In genomic region chr20:43564993-43565757, GRCh38 we compare ENCODE assay signal across 24 cellular contexts. TPM values are rescaled to one million over a fixed set of nuclear protein-coding genes. Genes with fewer than 3 reads are reported as not detected.
DNase-seq lines count a peak whose midpoint lies in the region; ATAC-seq, FAIRE-seq and TF ChIP-seq lines count a peak whose summit lies in the region.
"Had no signal": no experiment of that assay in that cellular context is flagged by ENCODE, and none has a peak within 500 bp of the region (broad histone marks: within the 10 kb centered on the region; RNA-seq: fewer than 3 reads in every experiment).

No MANE protein-coding gene starts in this region.

- no peaks in the 10 kb centered on the region for H3K9me3 Mint-ChIP-seq in stimulated activated naive CD8-positive, alpha-beta T cell treated with anti-CD3 and anti-CD28 coated beads, Interleukin-15, amount 100 ng/mL, for 72 hours
- H3K9me3 Mint-ChIP-seq: activated naive CD4-positive, alpha-beta T cell treated with anti-CD3 and anti-CD28 coated beads, Interleukin-2, amount 50 U/mL, for 72 hours; activated T-helper 1 cell treated with anti-CD3 and anti-CD28 coated beads, Interleukin-12 subunit alpha, Interleukin-12 subunit beta, Interleukin-2, Interleukin-4 antibody, amounts not matched to agents 30 ng/mL and 10 ng/mL and 1 ng/mL, durations not matched to agents 14 hours and 24 hours and 36 hours; dendritic cell treated with granulocyte-macrophage colony-stimulating factor and Interleukin-4, amounts not matched to agents 40 ng/mL and 50 ng/mL, for 4 days; IgD-negative memory B cell; neural crest cell had no signal

- CTCF ChIA-PET in HepG2 (lab: Yijun Ruan, JAX; ENCODE audit: low intra/inter-chr PET ratio, low total read pairs) = no interaction called here

- TF ChIP-seq EP300 in HepG2 (IDR thresholded peaks at IDR 0.05; ENCODE audit: low read depth in 2 of 2, low read length in 2 of 2) (no peak), HepG2 (CRISPR knock-in tag; IDR thresholded peaks at IDR 0.05; ENCODE audit: borderline replicate concordance) (no peak)

- POLR2A ChIA-PET in HepG2 (lab: Yijun Ruan, JAX) = interaction anchor here (0.8 to 1.7 kb wide), 3 partner anchors 8 to 26 kb away, joined by 3 to 4 read pairs (median 4); partner anchors contain the start of gene IFT52

- H3K79me2 ChIP-seq in HepG2 (ENCODE audit: insufficient read depth, low read length) = no peaks in the 10 kb centered on the region

- no peak for TF ChIP-seq RAD21 in HepG2 (CRISPR knock-in tag; IDR thresholded peaks at IDR 0.05)

- H4K20me1 ChIP-seq in HepG2 (ENCODE audit: insufficient read depth, low read length) = no peaks in the 10 kb centered on the region
- H4K20me1 ChIP-seq: BLaER1 had no signal

- H3K36me3 ChIP-seq in HepG2 (replicated peaks in 1 of 2; ENCODE audit: control insufficient read depth in 1 of 2, insufficient read depth in 2 of 2, low read length in 2 of 2) (peaks cover 0 to 6% of the 10 kb centered on the region in 2 experiments; a peak in 4 of 5 replicates), right lobe of liver (peaks cover 0 to 55% (median 25%) of the 10 kb centered on the region in 4 donors), breast epithelium (no peaks in the 10 kb centered on the region)
- H3K36me3 ChIP-seq: BLaER1, uterus had no signal

- no peak overlapping the region for H3K4me2 ChIP-seq in HepG2 (ENCODE audit: low read depth, low read length)
- H3K4me2 ChIP-seq: A549, BLaER1 had no signal

- in situ Hi-C loops in HepG2 (cut with HindIII; ENCODE audit: extremely low pct_ligation_motif_present, low pct_unique_long_range_greater_than_20kb) = no loop called here

- FAIRE-seq in HepG2 (lab: Jason Lieb, UNC) = no peak
- FAIRE-seq in frontal cortex (lab: Jason Lieb, UNC) = no peak
- FAIRE-seq: A549, TTC549 had no signal

- no TSS peak for BruUV-seq in HepG2 (replicated peaks; lab: Mats Ljungman, UMichigan)

- H3K9me3 ChIP-seq in HepG2 (ENCODE audit: low read length) = no peaks in the 10 kb centered on the region
- H3K9me3 ChIP-seq in right lobe of liver = no peaks in the 10 kb centered on the region
- H3K9me3 ChIP-seq in breast epithelium = no peaks in the 10 kb centered on the region
- H3K9me3 ChIP-seq: A549, BLaER1, body of pancreas, mucosa of descending colon, uterus had no signal

- H3K4me1 Mint-ChIP-seq in stimulated activated naive CD8-positive, alpha-beta T cell treated with anti-CD3 and anti-CD28 coated beads, Interleukin-15, amount 100 ng/mL, for 72 hours = no peaks in the 10 kb centered on the region
- H3K4me1 Mint-ChIP-seq: neural crest cell had no signal

- WGBS in HepG2 (ENCODE audit: low lambda C conversion rate) = 90% methylated on average over 16 of the region's 18 CpGs
- WGBS in right lobe of liver (ENCODE audit: insufficient coverage, low coverage, low lambda C conversion rate, missing lambda C conversion rate) = 100% methylated on average over 2 of the region's 18 CpGs

- H3K4me3 ChIP-seq in HepG2 (replicated peaks in 1 of 3; ENCODE audit: insufficient read depth in 1 of 3, low read depth in 2 of 3, low read length in 3 of 3) = no peak overlapping the region
- no peak overlapping the region for H3K4me3 ChIP-seq in right lobe of liver
- no peak overlapping the region for H3K4me3 ChIP-seq in breast epithelium
- H3K4me3 ChIP-seq: A549, BLaER1, body of pancreas, mucosa of descending colon, uterus had no signal

- H2AFZ ChIP-seq in HepG2 (ENCODE audit: low read length) = no peak overlapping the region

- intact Hi-C loops in HepG2 (cut with micrococcal nuclease; ENCODE audit: unreplicated experiment) (no loop called here), right lobe of liver (cut with DNase I) (no loop called here), breast epithelium (cut with DNase I; ENCODE audit: low total_unique reads) (no loop called here)

- H3K27me3 ChIP-seq in HepG2 (ENCODE audit: control insufficient read depth in 1 of 2, insufficient read depth in 2 of 2, low read length in 2 of 2) (no peaks in the 10 kb centered on the region), right lobe of liver (no peaks in the 10 kb centered on the region), breast epithelium (no peaks in the 10 kb centered on the region)
- H3K27me3 ChIP-seq: BLaER1, body of pancreas, uterus had no signal

- H3K4me3 Mint-ChIP-seq in stimulated activated naive CD8-positive, alpha-beta T cell treated with anti-CD3 and anti-CD28 coated beads, Interleukin-15, amount 100 ng/mL, for 72 hours = no peak overlapping the region
- H3K4me3 Mint-ChIP-seq: activated T-helper 1 cell treated with anti-CD3 and anti-CD28 coated beads, Interleukin-12 subunit alpha, Interleukin-12 subunit beta, Interleukin-2, Interleukin-4 antibody, amounts not matched to agents 30 ng/mL and 10 ng/mL and 1 ng/mL, durations not matched to agents 14 hours and 24 hours and 36 hours; dendritic cell treated with granulocyte-macrophage colony-stimulating factor and Interleukin-4, amounts not matched to agents 40 ng/mL and 50 ng/mL, for 4 days; IgD-negative memory B cell; neural crest cell had no signal

- H3K27ac Mint-ChIP-seq in stimulated activated naive CD8-positive, alpha-beta T cell treated with anti-CD3 and anti-CD28 coated beads, Interleukin-15, amount 100 ng/mL, for 72 hours = no peak overlapping the region
- H3K27ac Mint-ChIP-seq: activated naive CD4-positive, alpha-beta T cell treated with anti-CD3 and anti-CD28 coated beads, Interleukin-2, amount 50 U/mL, for 72 hours; activated T-helper 1 cell treated with anti-CD3 and anti-CD28 coated beads, Interleukin-12 subunit alpha, Interleukin-12 subunit beta, Interleukin-2, Interleukin-4 antibody, amounts not matched to agents 30 ng/mL and 10 ng/mL and 1 ng/mL, durations not matched to agents 14 hours and 24 hours and 36 hours; dendritic cell treated with granulocyte-macrophage colony-stimulating factor and Interleukin-4, amounts not matched to agents 40 ng/mL and 50 ng/mL, for 4 days; IgD-negative memory B cell had no signal

- TF ChIP-seq POLR2A in HepG2 (IDR thresholded peaks at IDR 0.05; ENCODE audit: insufficient read depth in 1 of 2, low read depth in 2 of 2, low read length in 2 of 2) (no peak), right lobe of liver (IDR thresholded peaks at IDR 0.05) (no peak), breast epithelium (IDR thresholded peaks at IDR 0.05) (no peak)

- ATAC-seq in HepG2 (peak; percentile 13; the same call in 2 of the 3 replicates), right lobe of liver (no peak), GM19328 (IDR thresholded peaks at IDR 0.05; ENCODE audit: unreplicated experiment) (no peak)
- no peak for ATAC-seq in stimulated activated naive CD8-positive, alpha-beta T cell treated with anti-CD3 and anti-CD28 coated beads, Interleukin-15, amount 100 ng/mL, for 72 hours
- ATAC-seq: A549; activated naive CD4-positive, alpha-beta T cell treated with anti-CD3 and anti-CD28 coated beads, Interleukin-2, amount 50 U/mL, for 72 hours; body of pancreas; mucosa of descending colon had no signal

- TF ChIP-seq CTCF in HepG2 (CRISPR knock-in tag; IDR thresholded peaks at IDR 0.05) (no peak), right lobe of liver (IDR thresholded peaks at IDR 0.05) (no peak), breast epithelium (IDR thresholded peaks at IDR 0.05) (no peak)

- no peak overlapping the region for H3K9ac ChIP-seq in HepG2 (ENCODE audit: insufficient read depth, low read depth, low read length)
- H3K9ac ChIP-seq: BLaER1 had no signal

- H3K27ac ChIP-seq in HepG2 (ENCODE audit: extremely low read length, insufficient read depth, low read length) (no peak overlapping the region), right lobe of liver (no peak overlapping the region), breast epithelium (no peak overlapping the region)
- H3K27ac ChIP-seq: BLaER1, body of pancreas, uterus had no signal

- H3K27me3 Mint-ChIP-seq in stimulated activated naive CD8-positive, alpha-beta T cell treated with anti-CD3 and anti-CD28 coated beads, Interleukin-15, amount 100 ng/mL, for 72 hours = no peaks in the 10 kb centered on the region
- H3K27me3 Mint-ChIP-seq: dendritic cell treated with granulocyte-macrophage colony-stimulating factor and Interleukin-4, amounts not matched to agents 40 ng/mL and 50 ng/mL, for 4 days; IgD-negative memory B cell had no signal

- peaks cover 9% of the 10 kb centered on the region for H3K4me1 ChIP-seq in HepG2 (ENCODE audit: insufficient read depth, low read length)
- H3K4me1 ChIP-seq in right lobe of liver = peaks cover 0 to 13% (median 0%) of the 10 kb centered on the region in 4 donors
- no peaks in the 10 kb centered on the region for H3K4me1 ChIP-seq in breast epithelium
- H3K4me1 ChIP-seq: A549, BLaER1, uterus had no signal

- no peak for DNase-seq in HepG2 (ENCODE audit: low spot score)
- no peak for DNase-seq in right lobe of liver
- peak; percentile 44 to 51 for DNase-seq in frontal cortex (ENCODE audit: low spot score in 2 of 2)
- peak in 53 of 56 donors; percentile 10 to 86 (median 64) for DNase-seq in nucleus accumbens (lab: John Stamatoyannopoulos, UW)
- DNase-seq in stimulated activated naive CD8-positive, alpha-beta T cell treated with anti-CD3 and anti-CD28 coated beads, Interleukin-15, amount 100 ng/mL, for 72 hours = no peak
- DNase-seq in breast epithelium (ENCODE audit: low spot score in 2 of 2) = no peak
- DNase-seq in NCI-H510A (lab: John Stamatoyannopoulos, UW) = no peak
- DNase-seq: activated CD4-positive, alpha-beta T cell treated with anti-CD3 and anti-CD28 coated beads for 48 hours; body of pancreas; EL; mucosa of descending colon; NCI-H2171; NCI-H526; stimulated activated CD4-positive, alpha-beta T cell treated with anti-CD3 and anti-CD28 coated beads, Interleukin-4, amount 100 ng/mL, for 4 hours; uterus had no signal

RNA-seq across cellular contexts. Expression of gene SGK2, which starts 6.3 kb away (rescaled TPM):
- total RNA-seq in HepG2 (2016; rRNA removed; fragmentation: Illumina TruSeq; extraction: Trizol) (29.4 and 34.3 TPM in 2 replicates), right lobe of liver (10 to 100 TPM; 47.3 to 80.2 (median 66.9) TPM), frontal cortex (0.41 TPM), breast epithelium (1 to 10 TPM; 4.1 to 8.2 (median 6.4) TPM)
- total RNA-seq in HepG2 (2016; cell fraction: cytosol; rRNA removed; fragmentation: Illumina TruSeq; extraction: Trizol; ENCODE audit: low read depth) = 8.6 and 11.8 TPM in 2 replicates
- total RNA-seq in HepG2 (2016; cell fraction: insoluble cytoplasmic fraction; rRNA removed; fragmentation: Illumina TruSeq; extraction: Trizol) = 29.7 and 31.2 TPM in 2 replicates
- 25.9 and 26.5 TPM in 2 replicates for total RNA-seq in HepG2 (2016; cell fraction: membrane; rRNA removed; fragmentation: Illumina TruSeq; extraction: Trizol)
- total RNA-seq in HepG2 (2016; cell fraction: nucleus; rRNA removed; fragmentation: Illumina TruSeq; extraction: Trizol) = 19.8 and 26.8 TPM in 2 replicates
- 6.2 and 12.6 TPM in 2 replicates for polyA plus RNA-seq in HepG2 (2011; rRNA removed)
- 3.9 and 5.3 TPM in 2 replicates for polyA plus RNA-seq in HepG2 (2011; cell fraction: cytosol; rRNA removed)
- polyA plus RNA-seq in HepG2 (2011; cell fraction: nucleus; rRNA removed) = 24.1 and 26.7 TPM in 2 replicates
- polyA plus RNA-seq in HepG2 (2012) = 6.9 and 8.9 TPM in 2 replicates
- 5.2 and 5.4 TPM in 2 replicates for polyA plus RNA-seq in HepG2 (2016; cell fraction: cytosol; fragmentation: Illumina TruSeq; extraction: Trizol; ENCODE audit: low read depth)
- polyA plus RNA-seq in HepG2 (2016; cell fraction: insoluble cytoplasmic fraction; fragmentation: Illumina TruSeq; extraction: Trizol; ENCODE audit: low read depth) = 21.3 and 23.7 TPM in 2 replicates
- 14.3 and 14.5 TPM in 2 replicates for polyA plus RNA-seq in HepG2 (2016; cell fraction: membrane; fragmentation: Illumina TruSeq; extraction: Trizol; ENCODE audit: low read depth)
- 36.0 and 42.8 TPM in 2 replicates for polyA plus RNA-seq in HepG2 (2016; cell fraction: nucleus; fragmentation: Illumina TruSeq; extraction: Trizol; ENCODE audit: insufficient read depth, low read depth)
- polyA minus RNA-seq in HepG2 (2011; rRNA and poly(A)+ RNA removed; ENCODE audit: low replicate concordance) = 1.3 and 17.3 TPM in 2 replicates
- polyA minus RNA-seq in HepG2 (2011; cell fraction: cytosol; rRNA and poly(A)+ RNA removed) = 4.6 and 10.9 TPM in 2 replicates
- 16.4 and 18.5 TPM in 2 replicates for polyA minus RNA-seq in HepG2 (2011; cell fraction: nucleus; rRNA and poly(A)+ RNA removed)
- total RNA-seq: activated T-helper 1 cell treated with anti-CD3 and anti-CD28 coated beads, Interleukin-12 subunit alpha, Interleukin-12 subunit beta, Interleukin-2, Interleukin-4 antibody, amounts not matched to agents 30 ng/mL and 10 ng/mL and 1 ng/mL, durations not matched to agents 14 hours and 24 hours and 36 hours had no signal
- polyA plus RNA-seq: IgD-negative memory B cell had no signal

RNA-seq across cellular contexts. Expression of gene IFT52, which starts 25.6 kb away (rescaled TPM):
- total RNA-seq in HepG2 (2016; rRNA removed; fragmentation: Illumina TruSeq; extraction: Trizol) (64.0 and 80.6 TPM in 2 replicates), right lobe of liver (1 to 10 TPM; 3.4 to 6.0 (median 4.1) TPM), frontal cortex (86.0 TPM), breast epithelium (10 to 100 TPM; 20.6 to 34.2 (median 25.3) TPM)
- total RNA-seq in HepG2 (2016; cell fraction: cytosol; rRNA removed; fragmentation: Illumina TruSeq; extraction: Trizol; ENCODE audit: low read depth) = 77.1 and 79.7 TPM in 2 replicates
- total RNA-seq in HepG2 (2016; cell fraction: insoluble cytoplasmic fraction; rRNA removed; fragmentation: Illumina TruSeq; extraction: Trizol) = 66.3 and 80.0 TPM in 2 replicates
- 101 and 102 TPM in 2 replicates for total RNA-seq in HepG2 (2016; cell fraction: membrane; rRNA removed; fragmentation: Illumina TruSeq; extraction: Trizol)
- total RNA-seq in HepG2 (2016; cell fraction: nucleus; rRNA removed; fragmentation: Illumina TruSeq; extraction: Trizol) = 36.2 and 38.4 TPM in 2 replicates
- 36.9 and 48.0 TPM in 2 replicates for polyA plus RNA-seq in HepG2 (2011; rRNA removed)
- polyA plus RNA-seq in HepG2 (2011; cell fraction: cytosol; rRNA removed) = 35.4 and 36.4 TPM in 2 replicates
- polyA plus RNA-seq in HepG2 (2011; cell fraction: nucleus; rRNA removed) = 22.2 and 22.4 TPM in 2 replicates
- polyA plus RNA-seq in HepG2 (2012) = 31.1 and 41.7 TPM in 2 replicates
- polyA plus RNA-seq in HepG2 (2016; cell fraction: cytosol; fragmentation: Illumina TruSeq; extraction: Trizol; ENCODE audit: low read depth) = 83.2 and 85.7 TPM in 2 replicates
- polyA plus RNA-seq in HepG2 (2016; cell fraction: insoluble cytoplasmic fraction; fragmentation: Illumina TruSeq; extraction: Trizol; ENCODE audit: low read depth) = 91.0 and 94.9 TPM in 2 replicates
- polyA plus RNA-seq in HepG2 (2016; cell fraction: membrane; fragmentation: Illumina TruSeq; extraction: Trizol; ENCODE audit: low read depth) = 85.8 and 88.2 TPM in 2 replicates
- 41.4 and 43.4 TPM in 2 replicates for polyA plus RNA-seq in HepG2 (2016; cell fraction: nucleus; fragmentation: Illumina TruSeq; extraction: Trizol; ENCODE audit: insufficient read depth, low read depth)
- 53.4 and 59.7 TPM in 2 replicates for polyA minus RNA-seq in HepG2 (2011; rRNA and poly(A)+ RNA removed; ENCODE audit: low replicate concordance)
- polyA minus RNA-seq in HepG2 (2011; cell fraction: cytosol; rRNA and poly(A)+ RNA removed) = 15.6 and 20.1 TPM in 2 replicates
- polyA minus RNA-seq in HepG2 (2011; cell fraction: nucleus; rRNA and poly(A)+ RNA removed) = 21.4 and 26.9 TPM in 2 replicates

RNA-seq across cellular contexts. Expression of gene L3MBTL1, which starts 57.7 kb away (rescaled TPM):
- total RNA-seq in HepG2 (2016; rRNA removed; fragmentation: Illumina TruSeq; extraction: Trizol) = 2.4 and 9.0 TPM in 2 replicates
- 2.7 and 2.9 TPM in 2 replicates for total RNA-seq in HepG2 (2016; cell fraction: cytosol; rRNA removed; fragmentation: Illumina TruSeq; extraction: Trizol; ENCODE audit: low read depth)
- total RNA-seq in HepG2 (2016; cell fraction: insoluble cytoplasmic fraction; rRNA removed; fragmentation: Illumina TruSeq; extraction: Trizol) = 1.7 and 8.3 TPM in 2 replicates
- 1.8 and 3.0 TPM in 2 replicates for total RNA-seq in HepG2 (2016; cell fraction: membrane; rRNA removed; fragmentation: Illumina TruSeq; extraction: Trizol)
- 19.0 and 22.4 TPM in 2 replicates for total RNA-seq in HepG2 (2016; cell fraction: nucleus; rRNA removed; fragmentation: Illumina TruSeq; extraction: Trizol)
- polyA plus RNA-seq in HepG2 (2011; rRNA removed) = 17.8 and 23.8 TPM in 2 replicates
- 2.3 and 3.0 TPM in 2 replicates for polyA plus RNA-seq in HepG2 (2011; cell fraction: cytosol; rRNA removed)
- polyA plus RNA-seq in HepG2 (2011; cell fraction: nucleus; rRNA removed) = 165 and 173 TPM in 2 replicates
- 11.7 and 15.2 TPM in 2 replicates for polyA plus RNA-seq in HepG2 (2012)
- polyA plus RNA-seq in HepG2 (2016; cell fraction: cytosol; fragmentation: Illumina TruSeq; extraction: Trizol; ENCODE audit: low read depth) = 0.17 and 0.46 TPM in 2 replicates
- 1.1 and 1.9 TPM in 2 replicates for polyA plus RNA-seq in HepG2 (2016; cell fraction: insoluble cytoplasmic fraction; fragmentation: Illumina TruSeq; extraction: Trizol; ENCODE audit: low read depth)
- 0.76 and 0.97 TPM in 2 replicates for polyA plus RNA-seq in HepG2 (2016; cell fraction: membrane; fragmentation: Illumina TruSeq; extraction: Trizol; ENCODE audit: low read depth)
- polyA plus RNA-seq in HepG2 (2016; cell fraction: nucleus; fragmentation: Illumina TruSeq; extraction: Trizol; ENCODE audit: insufficient read depth, low read depth) = 27.6 and 31.6 TPM in 2 replicates
- 21.5 and 30.3 TPM in 2 replicates for polyA minus RNA-seq in HepG2 (2011; rRNA and poly(A)+ RNA removed; ENCODE audit: low replicate concordance)
- 2.5 TPM in 2 replicates for polyA minus RNA-seq in HepG2 (2011; cell fraction: cytosol; rRNA and poly(A)+ RNA removed)
- 70.9 and 90.3 TPM in 2 replicates for polyA minus RNA-seq in HepG2 (2011; cell fraction: nucleus; rRNA and poly(A)+ RNA removed)
- total RNA-seq in right lobe of liver = 1 to 10 TPM; 1.2 to 3.2 (median 2.4) TPM
- total RNA-seq in frontal cortex = 16.3 TPM
- 10 to 100 TPM in 2 of 3 donors, 1 to 10 TPM in 1; 8.6 to 24.7 (median 17.4) TPM for total RNA-seq in breast epithelium

Comparison
In these comparisons a context has a peak if more than half of its experiments do, and no peak if none do; other contexts are left out.
1. DNase-seq: peak in frontal cortex (2 of 2) and nucleus accumbens (53 of 56); none in HepG2 (single experiment), right lobe of liver (0 of 3), stimulated activated naive CD8-positive, alpha-beta T cell treated with anti-CD3 and anti-CD28 coated beads, Interleukin-15, amount 100 ng/mL, for 72 hours (0 of 2), breast epithelium (0 of 2) and NCI-H510A (single experiment).